ENCODE assay signal across 8 cellular contexts in the genomic region with DNA sequence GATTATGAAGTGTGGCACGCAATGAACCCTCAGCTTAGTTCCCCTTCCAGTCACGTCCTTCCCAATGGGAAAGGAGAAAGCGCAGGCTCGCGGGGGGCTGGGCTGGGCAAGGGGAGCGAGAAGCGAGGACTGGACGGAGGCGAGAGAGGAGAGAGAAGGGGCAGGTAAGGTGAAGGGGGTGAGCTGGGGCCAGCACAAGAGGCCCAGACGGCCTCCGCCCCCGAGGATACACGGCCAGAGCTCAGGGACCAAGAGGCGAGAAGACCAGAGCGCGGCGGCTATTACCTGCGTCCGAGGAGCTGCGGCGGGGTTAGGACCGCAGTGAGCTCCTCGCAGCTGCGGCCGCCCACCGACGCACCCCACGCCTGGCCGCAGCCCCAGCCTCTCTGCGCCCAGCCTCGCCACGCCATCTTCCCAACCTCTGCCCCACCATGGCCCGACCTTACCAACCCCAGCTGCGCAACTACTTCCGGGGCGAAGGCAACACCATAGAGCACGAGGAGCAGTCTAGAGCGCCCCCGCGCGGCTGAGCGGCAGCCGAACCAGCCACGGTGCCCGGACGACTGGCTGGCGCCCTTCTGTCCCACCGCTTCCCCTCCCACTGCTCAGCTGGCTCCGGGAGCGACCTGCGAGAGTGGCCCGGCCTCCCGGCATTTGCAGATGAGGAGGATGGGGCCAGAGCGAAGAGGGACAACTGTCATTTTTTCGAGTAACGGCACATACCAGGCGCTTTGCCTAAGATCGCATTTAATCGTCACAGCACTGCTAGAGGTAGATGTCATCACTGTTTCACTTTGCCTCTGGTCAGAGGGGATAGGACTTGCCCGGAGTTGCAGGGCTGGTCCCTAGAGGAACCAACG. TPM values are rescaled to one million over a fixed set of nuclear protein-coding genes. Genes with fewer than 3 reads are reported as not detected.
DNase-seq lines count a peak whose midpoint lies in the region; ATAC-seq, FAIRE-seq and TF ChIP-seq lines count a peak whose summit lies in the region.

A gene with protein sequence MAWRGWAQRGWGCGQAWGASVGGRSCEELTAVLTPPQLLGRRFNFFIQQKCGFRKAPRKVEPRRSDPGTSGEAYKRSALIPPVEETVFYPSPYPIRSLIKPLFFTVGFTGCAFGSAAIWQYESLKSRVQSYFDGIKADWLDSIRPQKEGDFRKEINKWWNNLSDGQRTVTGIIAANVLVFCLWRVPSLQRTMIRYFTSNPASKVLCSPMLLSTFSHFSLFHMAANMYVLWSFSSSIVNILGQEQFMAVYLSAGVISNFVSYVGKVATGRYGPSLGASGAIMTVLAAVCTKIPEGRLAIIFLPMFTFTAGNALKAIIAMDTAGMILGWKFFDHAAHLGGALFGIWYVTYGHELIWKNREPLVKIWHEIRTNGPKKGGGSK (minus strand): TSS at position 444 of the 860 bp plus-strand sequence. CDS start 34 bp downstream, at position 410.

- H3K36me3 ChIP-seq in HepG2 (replicated peaks in 1 of 2; ENCODE audit: control insufficient read depth in 1 of 2, insufficient read depth in 2 of 2, low read length in 2 of 2), result peaks cover 0 to 7% of the 10 kb centered on the region in 2 experiments; a peak in 2 of 5 replicates

- intact Hi-C loops in CD14-positive monocyte (cut with micrococcal nuclease) (loop anchor here in 1 of 2 donors (5.0 to 10.0 kb wide), 2 partner anchors 57 to 420 kb away; a partner anchor contains a TSS), HepG2 (cut with micrococcal nuclease; ENCODE audit: unreplicated experiment) (loop anchor here (5.0 kb wide), 2 partner anchors 363 to 417 kb away; a partner anchor contains a TSS)
- intact Hi-C loops in dendritic cell treated with granulocyte-macrophage colony-stimulating factor and Interleukin-4, amounts not matched to agents 40 ng/mL and 50 ng/mL, for 4 days (cut with micrococcal nuclease), result loop anchor here (1.0 to 10.0 kb wide), 4 partner anchors 15 to 364 kb away; a partner anchor contains a TSS

- peaks cover 0 to 1% of the 10 kb centered on the region in 2 donors for H3K36me3 Mint-ChIP-seq in CD14-positive monocyte
- H3K36me3 Mint-ChIP-seq in dendritic cell treated with granulocyte-macrophage colony-stimulating factor and Interleukin-4, amounts not matched to agents 40 ng/mL and 50 ng/mL, for 4 days (ENCODE audit: low read depth), result peaks cover 18% of the 10 kb centered on the region

- FAIRE-seq in HepG2 (lab: Jason Lieb, UNC), result peak; percentile 37

- peak; percentile 94 for DNase-seq in CD14-positive monocyte (ENCODE audit: low spot score)
- peak; percentile 95 for DNase-seq in NCI-H69 (lab: John Stamatoyannopoulos, UW)
- DNase-seq in activated CD4-positive, alpha-beta T cell treated with anti-CD3 and anti-CD28 coated beads, Interleukin-2, amount 50 U/mL, for 1 hour, result peak; percentile 98
- DNase-seq in HepG2 (ENCODE audit: low spot score), result peak; percentile 91
- DNase-seq in stimulated activated CD4-positive, alpha-beta T cell treated with anti-CD3 and anti-CD28 coated beads, Interleukin-4, amount 100 ng/mL, for 1 hour, result peak; percentile 98

- peak within 1 kb of the TSS; percentile 80 for H3K9ac ChIP-seq in HepG2 (ENCODE audit: insufficient read depth, low read depth, low read length)

- H3K27me3 ChIP-seq in HepG2 (ENCODE audit: control insufficient read depth in 1 of 2, insufficient read depth in 2 of 2, low read length in 2 of 2), result no peaks in the 10 kb centered on the region; a peak in 1 of 5 replicates

- CTCF ChIA-PET in HepG2 (lab: Yijun Ruan, JAX; ENCODE audit: low intra/inter-chr PET ratio, low total read pairs), result no interaction called here

- WGBS in HepG2 (ENCODE audit: low lambda C conversion rate), result 0% methylated on average over 21 of the region's 61 CpGs

- H3K4me2 ChIP-seq in HepG2 (ENCODE audit: low read depth, low read length), result peak within 1 kb of the TSS; percentile 97

- H3K27ac Mint-ChIP-seq in CD14-positive monocyte, result peak within 1 kb of the TSS; percentile 86 to 96 (median 93)
- peak within 1 kb of the TSS; percentile 94 for H3K27ac Mint-ChIP-seq in dendritic cell treated with granulocyte-macrophage colony-stimulating factor and Interleukin-4, amounts not matched to agents 40 ng/mL and 50 ng/mL, for 4 days

- in situ Hi-C loops in HepG2 (cut with HindIII; ENCODE audit: extremely low pct_ligation_motif_present, low pct_unique_long_range_greater_than_20kb), result loop anchor here (25.0 kb wide), 1 partner anchor 253 kb away; a partner anchor contains a TSS

- peaks cover 22% of the 10 kb centered on the region; the same call in 1 of the 2 replicates for H3K4me1 ChIP-seq in HepG2 (ENCODE audit: insufficient read depth, low read length)

- POLR2A ChIA-PET in HepG2 (lab: Yijun Ruan, JAX), result interaction anchor here (0.7 to 1.7 kb wide), 11 partner anchors 8 to 363 kb away, joined by 3 to 9 read pairs (median 5); a partner anchor contains a TSS

- peak within 1 kb of the TSS; percentile 96 for H2AFZ ChIP-seq in HepG2 (ENCODE audit: low read length)

- TF ChIP-seq RAD21 in HepG2 (CRISPR knock-in tag; IDR thresholded peaks at IDR 0.05), result peak; percentile 82

- no peaks in the 10 kb centered on the region for H3K9me3 Mint-ChIP-seq in CD14-positive monocyte
- no peaks in the 10 kb centered on the region for H3K9me3 Mint-ChIP-seq in dendritic cell treated with granulocyte-macrophage colony-stimulating factor and Interleukin-4, amounts not matched to agents 40 ng/mL and 50 ng/mL, for 4 days

- peaks cover 3% of the 10 kb centered on the region; the same call in 1 of the 2 replicates for H4K20me1 ChIP-seq in HepG2 (ENCODE audit: insufficient read depth, low read length)

- peak; percentile 90 to 94 for TF ChIP-seq POLR2A in HepG2 (IDR thresholded peaks at IDR 0.05; ENCODE audit: insufficient read depth in 1 of 2, low read depth in 2 of 2, low read length in 2 of 2)

- no peaks in the 10 kb centered on the region for H3K9me3 ChIP-seq in HepG2 (ENCODE audit: low read length)

- no TSS peak for BruUV-seq in HepG2 (replicated peaks; lab: Mats Ljungman, UMichigan)

- peaks cover 0 to 4% (median 2%) of the 10 kb centered on the region in 3 donors for H3K27me3 Mint-ChIP-seq in CD14-positive monocyte (ENCODE audit: low read depth in 3 of 3)
- H3K27me3 Mint-ChIP-seq in dendritic cell treated with granulocyte-macrophage colony-stimulating factor and Interleukin-4, amounts not matched to agents 40 ng/mL and 50 ng/mL, for 4 days, result peaks cover 9% of the 10 kb centered on the region

- ATAC-seq in GM19351 (IDR thresholded peaks at IDR 0.05; ENCODE audit: unreplicated experiment) (peak; percentile 98), HG03521 (IDR thresholded peaks at IDR 0.05; ENCODE audit: unreplicated experiment) (peak; percentile 98), HepG2 (peak; percentile 99)

- H3K4me3 Mint-ChIP-seq in CD14-positive monocyte, result peak within 1 kb of the TSS; percentile 93 to 98
- H3K4me3 Mint-ChIP-seq in dendritic cell treated with granulocyte-macrophage colony-stimulating factor and Interleukin-4, amounts not matched to agents 40 ng/mL and 50 ng/mL, for 4 days, result peak within 1 kb of the TSS; percentile 91

- peaks cover 41% of the 10 kb centered on the region for H3K4me1 Mint-ChIP-seq in CD14-positive monocyte
- peaks cover 41% of the 10 kb centered on the region for H3K4me1 Mint-ChIP-seq in dendritic cell treated with granulocyte-macrophage colony-stimulating factor and Interleukin-4, amounts not matched to agents 40 ng/mL and 50 ng/mL, for 4 days (ENCODE audit: low read depth)

- peaks cover 41% of the 10 kb centered on the region for H3K79me2 ChIP-seq in HepG2 (ENCODE audit: insufficient read depth, low read length)

- peak in 1 of 2 experiments; percentile 61; a peak in 1 of 4 replicates for TF ChIP-seq EP300 in HepG2 (IDR thresholded peaks at IDR 0.05; ENCODE audit: low read depth in 2 of 2, low read length in 2 of 2)
- TF ChIP-seq EP300 in HepG2 (CRISPR knock-in tag; IDR thresholded peaks at IDR 0.05; ENCODE audit: borderline replicate concordance), result peak; percentile 65; the same call in 1 of the 2 replicates

- peak within 1 kb of the TSS; percentile 71 for H3K27ac ChIP-seq in HepG2 (ENCODE audit: extremely low read length, insufficient read depth, low read length)

- H3K4me3 ChIP-seq in HepG2 (replicated peaks in 1 of 3; ENCODE audit: insufficient read depth in 1 of 3, low read depth in 2 of 3, low read length in 3 of 3), result peak within 1 kb of the TSS; percentile 84 to 89 (median 84)

- TF ChIP-seq CTCF in CD14-positive monocyte (IDR thresholded peaks at IDR 0.05) (peak; percentile 92), HepG2 (CRISPR knock-in tag; IDR thresholded peaks at IDR 0.05) (peak; percentile 99)

TF ChIP-seq in HepG2, 621 proteins besides CTCF, POLR2A, EP300 and RAD21 (continues in another document):
- peak; percentile 88 for TF ChIP-seq ZNF205 (CRISPR knock-in tag; IDR thresholded peaks at IDR 0.05)
- no peak for TF ChIP-seq ZNF572 (CRISPR knock-in tag; IDR thresholded peaks at IDR 0.05)
- no peak for TF ChIP-seq NFE2L1 (CRISPR knock-in tag; IDR thresholded peaks at IDR 0.05; ENCODE audit: borderline replicate concordance)

RNA-seq across cellular contexts. Expression of the gene that starts here (rescaled TPM):
- polyA plus RNA-seq in CD14-positive monocyte (100 to 1,000 TPM; 155 to 196 TPM), HepG2 (2011; rRNA removed) (39.1 and 46.3 TPM in 2 replicates)
- total RNA-seq in HepG2 (2016; rRNA removed; fragmentation: Illumina TruSeq; extraction: Trizol), result 58.6 and 60.5 TPM in 2 replicates
- 50.1 and 52.6 TPM in 2 replicates for total RNA-seq in HepG2 (2016; cell fraction: cytosol; rRNA removed; fragmentation: Illumina TruSeq; extraction: Trizol; ENCODE audit: low read depth)
- total RNA-seq in HepG2 (2016; cell fraction: insoluble cytoplasmic fraction; rRNA removed; fragmentation: Illumina TruSeq; extraction: Trizol), result 58.5 and 68.1 TPM in 2 replicates
- total RNA-seq in HepG2 (2016; cell fraction: membrane; rRNA removed; fragmentation: Illumina TruSeq; extraction: Trizol), result 68.2 and 70.2 TPM in 2 replicates
- 32.7 and 34.6 TPM in 2 replicates for total RNA-seq in HepG2 (2016; cell fraction: nucleus; rRNA removed; fragmentation: Illumina TruSeq; extraction: Trizol)
- polyA plus RNA-seq in HepG2 (2011; cell fraction: cytosol; rRNA removed), result 28.2 and 43.8 TPM in 2 replicates
- 10.7 and 15.9 TPM in 2 replicates for polyA plus RNA-seq in HepG2 (2011; cell fraction: nucleus; rRNA removed)
- 34.5 and 41.7 TPM in 2 replicates for polyA plus RNA-seq in HepG2 (2012)
- 41.8 and 44.8 TPM in 2 replicates for polyA plus RNA-seq in HepG2 (2016; cell fraction: cytosol; fragmentation: Illumina TruSeq; extraction: Trizol; ENCODE audit: low read depth)
- polyA plus RNA-seq in HepG2 (2016; cell fraction: insoluble cytoplasmic fraction; fragmentation: Illumina TruSeq; extraction: Trizol; ENCODE audit: low read depth), result 67.4 and 75.9 TPM in 2 replicates
- polyA plus RNA-seq in HepG2 (2016; cell fraction: membrane; fragmentation: Illumina TruSeq; extraction: Trizol; ENCODE audit: low read depth), result 64.8 and 65.8 TPM in 2 replicates
- polyA plus RNA-seq in HepG2 (2016; cell fraction: nucleus; fragmentation: Illumina TruSeq; extraction: Trizol; ENCODE audit: insufficient read depth, low read depth), result 54.4 and 60.7 TPM in 2 replicates
- 18.7 and 23.5 TPM in 2 replicates for polyA minus RNA-seq in HepG2 (2011; rRNA and poly(A)+ RNA removed; ENCODE audit: low replicate concordance)
- polyA minus RNA-seq in HepG2 (2011; cell fraction: cytosol; rRNA and poly(A)+ RNA removed), result 13.1 and 19.3 TPM in 2 replicates
- polyA minus RNA-seq in HepG2 (2011; cell fraction: nucleus; rRNA and poly(A)+ RNA removed), result 17.9 and 19.8 TPM in 2 replicates

Comparison
In these comparisons a context has a peak if more than half of its experiments do, and no peak if none do; other contexts are left out.
1. Peak in every context shown above with its lines: DNase-seq, ATAC-seq, H3K4me3 ChIP-seq and H3K27ac ChIP-seq.